ENCODE assay signal across 1 cellular context in the genomic region with DNA sequence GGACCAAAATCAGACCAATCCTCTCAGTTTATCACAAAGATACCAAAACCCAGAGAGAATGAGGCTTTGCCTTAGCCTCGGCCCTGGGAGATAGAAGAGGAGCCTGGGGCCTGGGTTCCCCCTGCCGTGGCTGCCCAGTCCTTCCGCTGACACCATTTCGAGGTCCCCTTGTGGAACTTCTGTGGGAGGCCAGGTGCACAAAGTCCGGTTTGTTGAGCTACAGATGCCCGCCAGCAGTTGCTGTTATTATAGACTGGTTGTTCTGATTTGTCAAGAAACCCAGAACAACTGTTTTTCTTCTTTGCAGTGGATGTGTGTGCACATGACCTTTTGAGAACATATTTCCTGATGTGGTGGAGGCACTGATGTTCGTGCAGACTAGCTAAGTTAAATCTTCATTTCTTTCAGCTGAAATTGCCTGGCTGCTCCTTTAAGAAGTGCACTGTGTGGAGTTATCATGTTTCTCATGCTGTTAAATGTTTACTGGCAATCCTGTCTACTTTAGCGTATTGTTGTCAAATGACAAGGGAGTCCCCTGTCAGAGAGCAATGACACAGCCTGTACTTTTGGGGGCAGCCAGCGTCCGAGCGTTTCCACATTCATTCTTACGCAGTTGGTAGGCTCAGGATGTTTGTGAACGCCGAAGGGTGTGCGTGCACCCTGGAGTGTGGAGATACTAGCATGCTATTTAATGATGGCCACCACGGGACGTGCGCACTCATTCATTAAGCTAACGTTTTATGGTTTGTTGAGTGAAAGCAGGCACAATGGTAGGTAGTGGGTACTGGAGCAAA.
TF ChIP-seq lines count a peak whose summit lies in the region.

No MANE protein-coding gene starts in this region.

TF ChIP-seq in endothelial cell of umbilical vein, 7 proteins besides CTCF, POLR2A, EP300 and RAD21:
- no peak for TF ChIP-seq POLR2AphosphoS5 (IDR thresholded peaks at IDR 0.05; ENCODE audit: insufficient read depth, low read depth, low read length)
- TF ChIP-seq, protein P1, sequence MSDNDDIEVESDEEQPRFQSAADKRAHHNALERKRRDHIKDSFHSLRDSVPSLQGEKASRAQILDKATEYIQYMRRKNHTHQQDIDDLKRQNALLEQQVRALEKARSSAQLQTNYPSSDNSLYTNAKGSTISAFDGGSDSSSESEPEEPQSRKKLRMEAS (IDR thresholded peaks at IDR 0.05; ENCODE audit: insufficient read depth, insufficient read length) = no peak
